15 cellular contexts compared by ENCODE assay signal in genomic region chr2:241007111-241007510, GRCh38. TPM values are rescaled to one million over a fixed set of nuclear protein-coding genes. Genes with fewer than 3 reads are reported as not detected.
A peak's percentile ranks its signal among the peaks of the same experiment; 100 is the strongest.
DNase-seq lines count a peak whose midpoint lies in the region; ATAC-seq, FAIRE-seq and TF ChIP-seq lines count a peak whose summit lies in the region.
"Had no signal": no experiment of that assay in that cellular context is flagged by ENCODE, and none has a peak within 500 bp of the region (broad histone marks: within the 10 kb centered on the region; RNA-seq: fewer than 3 reads in every experiment).

No MANE protein-coding gene starts in this region.

- H3K4me2 ChIP-seq in HepG2 (ENCODE audit: low read depth, low read length) = no peak overlapping the region

- TF ChIP-seq EP300 in HepG2 (IDR thresholded peaks at IDR 0.05; ENCODE audit: low read depth in 2 of 2, low read length in 2 of 2) = no peak
- TF ChIP-seq EP300 in HepG2 (CRISPR knock-in tag; IDR thresholded peaks at IDR 0.05; ENCODE audit: borderline replicate concordance) = no peak

- no peak overlapping the region for H3K9ac ChIP-seq in HepG2 (ENCODE audit: insufficient read depth, low read depth, low read length)

- no peak overlapping the region for H3K4me3 Mint-ChIP-seq in activated CD4-positive, alpha-beta T cell treated with anti-CD3 and anti-CD28 coated beads, Interleukin-2, amount 10 ng/mL, durations not matched to agents 7 days and 5 days
- H3K4me3 Mint-ChIP-seq in activated CD4-positive, alpha-beta T cell treated with anti-CD3 and anti-CD28 coated beads for 36 hours = no peak overlapping the region
- H3K4me3 Mint-ChIP-seq in naive thymus-derived CD8-positive, alpha-beta T cell = peak overlapping the region in 1 of 10 donors; percentile 35
- H3K4me3 Mint-ChIP-seq: H9 had no signal

- peaks cover 2 to 34% of the 10 kb centered on the region in 2 experiments; a peak in 4 of 5 replicates for H3K27me3 ChIP-seq in HepG2 (ENCODE audit: control insufficient read depth in 1 of 2, insufficient read depth in 2 of 2, low read length in 2 of 2)

- H3K79me2 ChIP-seq in HepG2 (ENCODE audit: insufficient read depth, low read length) = no peaks in the 10 kb centered on the region

- in situ Hi-C loops in HepG2 (cut with HindIII; ENCODE audit: extremely low pct_ligation_motif_present, low pct_unique_long_range_greater_than_20kb) = no loop called here

- H3K36me3 Mint-ChIP-seq in activated CD4-positive, alpha-beta T cell treated with anti-CD3 and anti-CD28 coated beads, Interleukin-2, amount 10 ng/mL, durations not matched to agents 7 days and 5 days (ENCODE audit: low read depth) = peaks cover 3% of the 10 kb centered on the region
- peaks cover 8% of the 10 kb centered on the region for H3K36me3 Mint-ChIP-seq in activated CD4-positive, alpha-beta T cell treated with anti-CD3 and anti-CD28 coated beads for 36 hours (ENCODE audit: low read depth)
- peaks cover 10 to 15% (median 11%) of the 10 kb centered on the region in 3 donors for H3K36me3 Mint-ChIP-seq in naive thymus-derived CD8-positive, alpha-beta T cell
- H3K36me3 Mint-ChIP-seq: CD4-positive, CD25-positive, alpha-beta regulatory T cell had no signal

- H3K27ac ChIP-seq in HepG2 (ENCODE audit: extremely low read length, insufficient read depth, low read length) = no peak overlapping the region
- H3K27ac ChIP-seq: 22Rv1 had no signal

- no peak overlapping the region for H3K4me3 ChIP-seq in HepG2 (replicated peaks in 1 of 3; ENCODE audit: insufficient read depth in 1 of 3, low read depth in 2 of 3, low read length in 3 of 3)
- H3K4me3 ChIP-seq: GM12878 had no signal

- H3K27ac Mint-ChIP-seq in activated CD4-positive, alpha-beta T cell treated with anti-CD3 and anti-CD28 coated beads, Interleukin-2, amount 10 ng/mL, durations not matched to agents 7 days and 5 days = no peak overlapping the region
- H3K27ac Mint-ChIP-seq in activated CD4-positive, alpha-beta T cell treated with anti-CD3 and anti-CD28 coated beads for 36 hours = no peak overlapping the region
- H3K27ac Mint-ChIP-seq in naive thymus-derived CD8-positive, alpha-beta T cell = peak overlapping the region in 7 of 10 donors; percentile 20 to 88 (median 79)
- H3K27ac Mint-ChIP-seq: CD4-positive, CD25-positive, alpha-beta regulatory T cell; H9 had no signal

- ATAC-seq in activated CD4-positive, alpha-beta T cell treated with anti-CD3 and anti-CD28 coated beads for 36 hours = no peak
- no peak for ATAC-seq in Right ventricle myocardium superior (ENCODE audit: poor library complexity)
- no peak for ATAC-seq in naive thymus-derived CD8-positive, alpha-beta T cell
- no peak for ATAC-seq in HG03175 (IDR thresholded peaks at IDR 0.05; ENCODE audit: unreplicated experiment)
- ATAC-seq in HepG2 = no peak
- ATAC-seq: GM12878 had no signal

- peaks cover 16% of the 10 kb centered on the region for H3K4me1 ChIP-seq in HepG2 (ENCODE audit: insufficient read depth, low read length)

- CTCF ChIA-PET in activated CD4-positive, alpha-beta T cell treated with anti-CD3 and anti-CD28 coated beads, Interleukin-2, amount 10 ng/mL, durations not matched to agents 7 days and 5 days (lab: Charles Lee) = no interaction called here
- CTCF ChIA-PET in activated CD4-positive, alpha-beta T cell treated with anti-CD3 and anti-CD28 coated beads for 36 hours (lab: Charles Lee) = interaction anchor here (0.5 kb wide), 1 partner anchor 165 kb away, joined by 5 read pairs; no protein-coding TSS in a partner anchor
- CTCF ChIA-PET in HepG2 (lab: Yijun Ruan, JAX; ENCODE audit: low intra/inter-chr PET ratio, low total read pairs) = no interaction called here

- no peak for TF ChIP-seq POLR2A in HepG2 (IDR thresholded peaks at IDR 0.05; ENCODE audit: insufficient read depth in 1 of 2, low read depth in 2 of 2, low read length in 2 of 2)

- no peak for TF ChIP-seq RAD21 in HepG2 (CRISPR knock-in tag; IDR thresholded peaks at IDR 0.05)

- H3K9me3 Mint-ChIP-seq in activated CD4-positive, alpha-beta T cell treated with anti-CD3 and anti-CD28 coated beads, Interleukin-2, amount 10 ng/mL, durations not matched to agents 7 days and 5 days = peaks cover 22% of the 10 kb centered on the region
- H3K9me3 Mint-ChIP-seq in activated CD4-positive, alpha-beta T cell treated with anti-CD3 and anti-CD28 coated beads for 36 hours (ENCODE audit: low read depth) = peaks cover 22% of the 10 kb centered on the region
- H3K9me3 Mint-ChIP-seq in naive thymus-derived CD8-positive, alpha-beta T cell = peaks cover 5 to 31% (median 15%) of the 10 kb centered on the region in 9 donors

- H3K4me1 Mint-ChIP-seq in activated CD4-positive, alpha-beta T cell treated with anti-CD3 and anti-CD28 coated beads, Interleukin-2, amount 10 ng/mL, durations not matched to agents 7 days and 5 days = peaks cover 21% of the 10 kb centered on the region
- peaks cover 26% of the 10 kb centered on the region for H3K4me1 Mint-ChIP-seq in activated CD4-positive, alpha-beta T cell treated with anti-CD3 and anti-CD28 coated beads for 36 hours
- peaks cover 28 to 70% (median 50%) of the 10 kb centered on the region in 4 donors for H3K4me1 Mint-ChIP-seq in naive thymus-derived CD8-positive, alpha-beta T cell

- 75% methylated on average over 7 of the region's 7 CpGs for WGBS in HepG2 (ENCODE audit: low lambda C conversion rate)

- FAIRE-seq in HepG2 (lab: Jason Lieb, UNC) = no peak
- FAIRE-seq: GM18507 had no signal

- peaks cover 5% of the 10 kb centered on the region; the same call in 1 of the 2 replicates for H3K9me3 ChIP-seq in HepG2 (ENCODE audit: low read length)

- no peaks in the 10 kb centered on the region for H4K20me1 ChIP-seq in HepG2 (ENCODE audit: insufficient read depth, low read length)

- peak; percentile 3 for DNase-seq in activated CD4-positive, alpha-beta T cell treated with anti-CD3 and anti-CD28 coated beads, Interleukin-2, amount 10 ng/mL, durations not matched to agents 7 days and 5 days
- no peak for DNase-seq in activated CD4-positive, alpha-beta T cell treated with anti-CD3 and anti-CD28 coated beads for 36 hours
- DNase-seq in cardiac septum (ENCODE audit: low spot score) (peak; percentile 56), Right ventricle myocardium superior (no peak), ureter (ENCODE audit: low spot score) (peak; percentile 27), HepG2 (ENCODE audit: low spot score) (no peak)
- DNase-seq in naive thymus-derived CD8-positive, alpha-beta T cell = no peak
- DNase-seq: CD4-positive, CD25-positive, alpha-beta regulatory T cell; GOT3; H9 had no signal

- no TSS peak for BruUV-seq in HepG2 (replicated peaks; lab: Mats Ljungman, UMichigan)

- POLR2A ChIA-PET in activated CD4-positive, alpha-beta T cell treated with anti-CD3 and anti-CD28 coated beads, Interleukin-2, amount 10 ng/mL, durations not matched to agents 7 days and 5 days (lab: Charles Lee) = no interaction called here
- POLR2A ChIA-PET in activated CD4-positive, alpha-beta T cell treated with anti-CD3 and anti-CD28 coated beads for 36 hours (lab: Charles Lee) = no interaction called here
- POLR2A ChIA-PET in naive thymus-derived CD8-positive, alpha-beta T cell (lab: Charles Lee) = no interaction called here
- POLR2A ChIA-PET in HepG2 (lab: Yijun Ruan, JAX) = no interaction called here

- H2AFZ ChIP-seq in HepG2 (ENCODE audit: low read length) = no peak overlapping the region

- H3K36me3 ChIP-seq in HepG2 (replicated peaks in 1 of 2; ENCODE audit: control insufficient read depth in 1 of 2, insufficient read depth in 2 of 2, low read length in 2 of 2) = no peaks in the 10 kb centered on the region

- peaks cover 11% of the 10 kb centered on the region for H3K27me3 Mint-ChIP-seq in activated CD4-positive, alpha-beta T cell treated with anti-CD3 and anti-CD28 coated beads, Interleukin-2, amount 10 ng/mL, durations not matched to agents 7 days and 5 days
- H3K27me3 Mint-ChIP-seq in activated CD4-positive, alpha-beta T cell treated with anti-CD3 and anti-CD28 coated beads for 36 hours = no peaks in the 10 kb centered on the region
- H3K27me3 Mint-ChIP-seq in naive thymus-derived CD8-positive, alpha-beta T cell = no peaks in the 10 kb centered on the region

- intact Hi-C loops in activated CD4-positive, alpha-beta T cell treated with anti-CD3 and anti-CD28 coated beads for 36 hours (cut with DNase I, micrococcal nuclease) = no loop called here
- intact Hi-C loops in cardiac septum (cut with DNase I) = no loop called here
- intact Hi-C loops in Right ventricle myocardium superior (cut with DNase I) = no loop called here
- intact Hi-C loops in HepG2 (cut with micrococcal nuclease; ENCODE audit: unreplicated experiment) = no loop called here

- TF ChIP-seq CTCF in HepG2 (CRISPR knock-in tag; IDR thresholded peaks at IDR 0.05) = no peak

RNA-seq across cellular contexts. Expression of gene SNED1, which starts 8.7 kb away (rescaled TPM):
- 1 to 10 TPM; 6.1 to 8.6 TPM for total RNA-seq in activated CD4-positive, alpha-beta T cell treated with anti-CD3 and anti-CD28 coated beads, Interleukin-2, amount 10 ng/mL, durations not matched to agents 7 days and 5 days
- under 1 TPM; 0.69 to 0.78 TPM for total RNA-seq in activated CD4-positive, alpha-beta T cell treated with anti-CD3 and anti-CD28 coated beads for 36 hours
- 9.7 TPM for total RNA-seq in cardiac septum
- total RNA-seq in Right ventricle myocardium superior = 8.0 TPM
- total RNA-seq in naive thymus-derived CD8-positive, alpha-beta T cell = 10 to 100 TPM; 91.8 to 99.9 TPM
- polyA plus RNA-seq in naive thymus-derived CD8-positive, alpha-beta T cell = 1 to 10 TPM in 2 of 3 donors, under 1 TPM in 1; 0.60 to 3.0 (median 1.4) TPM
- total RNA-seq in ureter = 41.8 TPM
- total RNA-seq in HepG2 (2016; rRNA removed; fragmentation: Illumina TruSeq; extraction: Trizol) = 0.15 TPM in 1 of 2 replicates, not detected in the other
- total RNA-seq in HepG2 (2016; cell fraction: cytosol; rRNA removed; fragmentation: Illumina TruSeq; extraction: Trizol; ENCODE audit: low read depth) = 0.09 and 0.10 TPM in 2 replicates
- total RNA-seq in HepG2 (2016; cell fraction: insoluble cytoplasmic fraction; rRNA removed; fragmentation: Illumina TruSeq; extraction: Trizol) = 0.03 and 0.26 TPM in 2 replicates
- 0.10 and 0.12 TPM in 2 replicates for total RNA-seq in HepG2 (2016; cell fraction: membrane; rRNA removed; fragmentation: Illumina TruSeq; extraction: Trizol)
- 0.13 and 0.62 TPM in 2 replicates for total RNA-seq in HepG2 (2016; cell fraction: nucleus; rRNA removed; fragmentation: Illumina TruSeq; extraction: Trizol)
- polyA plus RNA-seq in HepG2 (2011; rRNA removed) = 0.35 and 0.65 TPM in 2 replicates
- 0.06 and 0.32 TPM in 2 replicates for polyA plus RNA-seq in HepG2 (2011; cell fraction: cytosol; rRNA removed)
- 1.2 and 1.4 TPM in 2 replicates for polyA plus RNA-seq in HepG2 (2011; cell fraction: nucleus; rRNA removed)
- polyA plus RNA-seq in HepG2 (2012) = 0.31 and 0.46 TPM in 2 replicates
- 0.03 and 0.10 TPM in 2 replicates for polyA plus RNA-seq in HepG2 (2016; cell fraction: cytosol; fragmentation: Illumina TruSeq; extraction: Trizol; ENCODE audit: low read depth)
- 0.04 and 0.24 TPM in 2 replicates for polyA plus RNA-seq in HepG2 (2016; cell fraction: insoluble cytoplasmic fraction; fragmentation: Illumina TruSeq; extraction: Trizol; ENCODE audit: low read depth)
- polyA plus RNA-seq in HepG2 (2016; cell fraction: membrane; fragmentation: Illumina TruSeq; extraction: Trizol; ENCODE audit: low read depth) = 0.02 and 0.09 TPM in 2 replicates
- 0.19 and 1.7 TPM in 2 replicates for polyA plus RNA-seq in HepG2 (2016; cell fraction: nucleus; fragmentation: Illumina TruSeq; extraction: Trizol; ENCODE audit: insufficient read depth, low read depth)
- 0.96 and 3.2 TPM in 2 replicates for polyA minus RNA-seq in HepG2 (2011; rRNA and poly(A)+ RNA removed; ENCODE audit: low replicate concordance)
- polyA minus RNA-seq in HepG2 (2011; cell fraction: cytosol; rRNA and poly(A)+ RNA removed) = 0.44 and 0.79 TPM in 2 replicates
- 0.52 and 0.99 TPM in 2 replicates for polyA minus RNA-seq in HepG2 (2011; cell fraction: nucleus; rRNA and poly(A)+ RNA removed)
- total RNA-seq: HT-29 had no signal

Comparison
In these comparisons a context has a peak if more than half of its experiments do, and no peak if none do; other contexts are left out.
1. DNase-seq: peak in activated CD4-positive, alpha-beta T cell treated with anti-CD3 and anti-CD28 coated beads, Interleukin-2, amount 10 ng/mL, durations not matched to agents 7 days and 5 days (single experiment), cardiac septum (single experiment) and ureter (single experiment); none in activated CD4-positive, alpha-beta T cell treated with anti-CD3 and anti-CD28 coated beads for 36 hours (single experiment), Right ventricle myocardium superior (single experiment), naive thymus-derived CD8-positive, alpha-beta T cell (0 of 10) and HepG2 (single experiment).
2. H3K27ac Mint-ChIP-seq: peak in naive thymus-derived CD8-positive, alpha-beta T cell (7 of 10); none in activated CD4-positive, alpha-beta T cell treated with anti-CD3 and anti-CD28 coated beads, Interleukin-2, amount 10 ng/mL, durations not matched to agents 7 days and 5 days (single experiment) and activated CD4-positive, alpha-beta T cell treated with anti-CD3 and anti-CD28 coated beads for 36 hours (single experiment).